20 cellular contexts compared by ENCODE assay signal in the genomic region with DNA sequence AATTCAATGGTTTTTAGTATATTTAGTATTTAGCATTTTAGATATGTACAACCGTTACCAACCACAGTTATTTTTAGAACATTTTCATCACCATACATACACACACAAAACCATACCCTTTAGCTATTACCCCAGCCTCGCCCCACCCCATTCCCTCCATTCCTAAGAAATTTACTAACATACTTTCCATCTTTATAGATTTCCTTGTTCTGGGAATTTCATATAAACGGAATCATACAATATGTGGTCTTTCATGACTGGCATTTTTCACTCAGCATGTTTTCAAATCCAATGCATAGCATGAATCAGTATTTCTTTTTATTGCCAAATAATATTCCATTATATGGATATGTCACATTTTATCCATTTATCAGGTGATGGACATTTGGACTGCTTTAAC.
"Had no signal": no experiment of that assay in that cellular context is flagged by ENCODE, and none has a peak within 500 bp of the region (broad histone marks: within the 10 kb centered on the region; RNA-seq: fewer than 3 reads in every experiment).

No MANE protein-coding gene starts in this region.

- ATAC-seq: activated naive CD4-positive, alpha-beta T cell treated with anti-CD3 and anti-CD28 coated beads, Interleukin-2, amount 50 U/mL, for 72 hours; gastrocnemius medialis; naive thymus-derived CD4-positive, alpha-beta T cell; psoas muscle; right cardiac atrium had no signal

- H3K27me3 Mint-ChIP-seq: memory B cell; naive thymus-derived CD4-positive, alpha-beta T cell had no signal

- H3K27me3 ChIP-seq: cardiac muscle cell, dorsolateral prefrontal cortex, gastrocnemius medialis, neural progenitor cell, stomach, upper lobe of left lung had no signal

- H3K36me3 Mint-ChIP-seq: activated naive CD4-positive, alpha-beta T cell treated with anti-CD3 and anti-CD28 coated beads, Interleukin-2, amount 50 U/mL, for 72 hours; neural progenitor cell had no signal

- H2AFZ ChIP-seq: neural progenitor cell had no signal

- H3K4me3 ChIP-seq: cardiac muscle cell, dorsolateral prefrontal cortex, gastrocnemius medialis, left ventricle myocardium inferior, neural progenitor cell, psoas muscle, stomach, upper lobe of left lung had no signal

- H3K27ac ChIP-seq: cardiac muscle cell, dorsolateral prefrontal cortex, gastrocnemius medialis, left ventricle myocardium inferior, neural progenitor cell, psoas muscle, stomach, upper lobe of left lung had no signal

- DNase-seq: activated CD4-positive, alpha-beta T cell treated with anti-CD3 and anti-CD28 coated beads for 1 hour; activated gamma-delta T cell treated with Interleukin-2 at 50 U/mL for 16 hours; activated T-cell treated with anti-CD3 and anti-CD28 coated beads for 4 hours; dorsolateral prefrontal cortex; gastrocnemius medialis; head of caudate nucleus; kidney glomerular epithelial cell; left ventricle myocardium inferior; naive thymus-derived CD4-positive, alpha-beta T cell; psoas muscle; right cardiac atrium; small intestine; stimulated activated CD4-positive, alpha-beta T cell treated with anti-CD3 and anti-CD28 coated beads, Interleukin-4, amount 100 ng/mL, for 1 hour; stomach had no signal

- H3K4me1 ChIP-seq: left ventricle myocardium inferior, neural progenitor cell, psoas muscle had no signal

- H3K4me3 Mint-ChIP-seq: activated T-helper 1 cell treated with anti-CD3 and anti-CD28 coated beads, Interleukin-12 subunit alpha, Interleukin-12 subunit beta, Interleukin-2, Interleukin-4 antibody, amounts not matched to agents 30 ng/mL and 10 ng/mL and 1 ng/mL, durations not matched to agents 14 hours and 24 hours and 36 hours; memory B cell; naive thymus-derived CD4-positive, alpha-beta T cell; neural progenitor cell had no signal

- H3K4me2 ChIP-seq: neural progenitor cell had no signal

- H3K4me1 Mint-ChIP-seq: neural progenitor cell had no signal

- H3K9me3 Mint-ChIP-seq: activated naive CD4-positive, alpha-beta T cell treated with anti-CD3 and anti-CD28 coated beads, Interleukin-2, amount 50 U/mL, for 72 hours; activated T-helper 1 cell treated with anti-CD3 and anti-CD28 coated beads, Interleukin-12 subunit alpha, Interleukin-12 subunit beta, Interleukin-2, Interleukin-4 antibody, amounts not matched to agents 30 ng/mL and 10 ng/mL and 1 ng/mL, durations not matched to agents 14 hours and 24 hours and 36 hours; memory B cell; naive thymus-derived CD4-positive, alpha-beta T cell; neural progenitor cell had no signal

- H3K36me3 ChIP-seq: cardiac muscle cell, gastrocnemius medialis, neural progenitor cell, upper lobe of left lung had no signal

- H3K27ac Mint-ChIP-seq: activated T-helper 1 cell treated with anti-CD3 and anti-CD28 coated beads, Interleukin-12 subunit alpha, Interleukin-12 subunit beta, Interleukin-2, Interleukin-4 antibody, amounts not matched to agents 30 ng/mL and 10 ng/mL and 1 ng/mL, durations not matched to agents 14 hours and 24 hours and 36 hours; memory B cell; neural progenitor cell had no signal

- H3K9me3 ChIP-seq: gastrocnemius medialis, left ventricle myocardium inferior, psoas muscle, stomach, upper lobe of left lung had no signal
